ENCODE assay signal across 15 cellular contexts in the genomic region with DNA sequence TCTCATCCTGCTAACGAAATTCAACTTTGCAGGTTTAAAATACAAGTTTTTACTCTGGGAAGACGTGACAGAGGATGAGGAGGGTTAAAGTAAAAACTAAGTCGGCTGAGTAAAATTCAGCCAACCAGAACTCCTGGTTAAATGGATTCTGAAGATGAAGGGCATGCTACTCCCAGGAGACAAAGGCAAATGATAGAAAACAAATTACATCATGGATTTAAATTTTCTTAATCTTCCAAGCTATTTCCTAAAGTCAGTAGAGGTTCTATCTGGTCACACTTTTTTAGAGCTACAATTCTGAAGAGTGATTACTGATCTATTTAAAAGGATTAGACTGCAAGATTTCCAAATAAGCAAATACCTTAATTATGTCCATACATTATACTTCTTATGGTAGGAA. TPM values are rescaled to one million over a fixed set of nuclear protein-coding genes. Genes with fewer than 3 reads are reported as not detected.
DNase-seq lines count a peak whose midpoint lies in the region; FAIRE-seq and TF ChIP-seq lines count a peak whose summit lies in the region.
"Had no signal": no experiment of that assay in that cellular context is flagged by ENCODE, and none has a peak within 500 bp of the region (broad histone marks: within the 10 kb centered on the region; RNA-seq: fewer than 3 reads in every experiment).

No MANE protein-coding gene starts in this region.

- no peak overlapping the region for H3K4me3 Mint-ChIP-seq in activated T-helper 1 cell treated with anti-CD3 and anti-CD28 coated beads, Interleukin-12 subunit alpha, Interleukin-12 subunit beta, Interleukin-2, Interleukin-4 antibody, amounts not matched to agents 30 ng/mL and 10 ng/mL and 1 ng/mL, durations not matched to agents 14 hours and 24 hours and 36 hours
- H3K4me3 Mint-ChIP-seq: CD4-positive, alpha-beta memory T cell had no signal

- H3K27me3 Mint-ChIP-seq in activated T-helper 1 cell treated with anti-CD3 and anti-CD28 coated beads, Interleukin-12 subunit alpha, Interleukin-12 subunit beta, Interleukin-2, Interleukin-4 antibody, amounts not matched to agents 30 ng/mL and 10 ng/mL and 1 ng/mL, durations not matched to agents 14 hours and 24 hours and 36 hours (ENCODE audit: insufficient read depth) = no peaks in the 10 kb centered on the region
- H3K27me3 Mint-ChIP-seq: CD4-positive, alpha-beta memory T cell had no signal

- H3K36me3 Mint-ChIP-seq in activated T-helper 1 cell treated with anti-CD3 and anti-CD28 coated beads, Interleukin-12 subunit alpha, Interleukin-12 subunit beta, Interleukin-2, Interleukin-4 antibody, amounts not matched to agents 30 ng/mL and 10 ng/mL and 1 ng/mL, durations not matched to agents 14 hours and 24 hours and 36 hours (ENCODE audit: low read depth) = peaks cover 32% of the 10 kb centered on the region

- peaks cover 0 to 16% (median 8%) of the 10 kb centered on the region in 6 donors for H3K36me3 ChIP-seq in spleen
- H3K36me3 ChIP-seq: MG63 had no signal

- TF ChIP-seq CTCF in spleen (IDR thresholded peaks at IDR 0.05 in 8 of 11, conservative IDR thresholded peaks at IDR 0.05 in 3 of 11) = no peak

- no peak overlapping the region for H3K27ac ChIP-seq in spleen

- intact Hi-C loops in activated T-helper 1 cell treated with anti-CD3 and anti-CD28 coated beads, Interleukin-12 subunit alpha, Interleukin-12 subunit beta, Interleukin-2, Interleukin-4 antibody, amounts not matched to agents 30 ng/mL and 10 ng/mL and 1 ng/mL, durations not matched to agents 14 hours and 24 hours and 36 hours (cut with micrococcal nuclease) = no loop called here
- intact Hi-C loops in spleen (cut with DNase I; ENCODE audit: low total_unique reads) = no loop called here

- H3K9me3 ChIP-seq in spleen = no peaks in the 10 kb centered on the region
- H3K9me3 ChIP-seq: Caco-2, MG63 had no signal

- FAIRE-seq in GM18507 (lab: Jason Lieb, UNC) = peak; percentile 15
- FAIRE-seq: H54 had no signal

- no peak overlapping the region for H3K27ac Mint-ChIP-seq in activated T-helper 1 cell treated with anti-CD3 and anti-CD28 coated beads, Interleukin-12 subunit alpha, Interleukin-12 subunit beta, Interleukin-2, Interleukin-4 antibody, amounts not matched to agents 30 ng/mL and 10 ng/mL and 1 ng/mL, durations not matched to agents 14 hours and 24 hours and 36 hours
- H3K27ac Mint-ChIP-seq: CD4-positive, alpha-beta memory T cell had no signal

- peaks cover 0 to 39% (median 15%) of the 10 kb centered on the region in 6 donors for H3K4me1 ChIP-seq in spleen
- H3K4me1 ChIP-seq: Caco-2 had no signal

- TF ChIP-seq POLR2A in spleen (IDR thresholded peaks at IDR 0.05) = no peak

- no peak overlapping the region for H3K4me3 ChIP-seq in spleen
- H3K4me3 ChIP-seq: MG63 had no signal

- WGBS in spleen, 5 donors = 68 to 81% (median 79%) methylated on average over 3 of the region's 3 CpGs

- peaks cover 21% of the 10 kb centered on the region for H3K4me1 Mint-ChIP-seq in activated T-helper 1 cell treated with anti-CD3 and anti-CD28 coated beads, Interleukin-12 subunit alpha, Interleukin-12 subunit beta, Interleukin-2, Interleukin-4 antibody, amounts not matched to agents 30 ng/mL and 10 ng/mL and 1 ng/mL, durations not matched to agents 14 hours and 24 hours and 36 hours (ENCODE audit: low read depth)

- H3K9me3 Mint-ChIP-seq in activated T-helper 1 cell treated with anti-CD3 and anti-CD28 coated beads, Interleukin-12 subunit alpha, Interleukin-12 subunit beta, Interleukin-2, Interleukin-4 antibody, amounts not matched to agents 30 ng/mL and 10 ng/mL and 1 ng/mL, durations not matched to agents 14 hours and 24 hours and 36 hours = no peaks in the 10 kb centered on the region
- H3K9me3 Mint-ChIP-seq: CD4-positive, alpha-beta memory T cell had no signal

- no peaks in the 10 kb centered on the region for H3K27me3 ChIP-seq in spleen (replicated peaks in 1 of 7)
- H3K27me3 ChIP-seq: MG63 had no signal

- DNase-seq in GM18507 (ENCODE audit: extremely low spot score, insufficient read length, low read depth) (no peak), NCI-H82 (lab: John Stamatoyannopoulos, UW) (peak; percentile 37), left kidney (ENCODE audit: low read depth, low spot score) (peak; percentile 29), spleen (no peak), NCI-H1105 (lab: John Stamatoyannopoulos, UW) (no peak)
- DNase-seq in activated T-helper 1 cell treated with anti-CD3 and anti-CD28 coated beads, Interleukin-12 subunit alpha, Interleukin-12 subunit beta, Interleukin-2, Interleukin-4 antibody, amounts not matched to agents 30 ng/mL and 10 ng/mL and 1 ng/mL, durations not matched to agents 14 hours and 24 hours and 36 hours (ENCODE audit: low spot score) = no peak
- DNase-seq in activated naive CD4-positive, alpha-beta T cell (lab: John Stamatoyannopoulos, UW) = no peak
- DNase-seq: Caco-2; CD4-positive, alpha-beta memory T cell; MG63; NCI-H1048; NCI-H1436; NCI-H1930; NCI-H69 had no signal

RNA-seq across cellular contexts. Expression of a gene that starts 47.9 kb away (rescaled TPM):
- 50.7 and 51.1 TPM in 2 replicates for total RNA-seq in activated T-helper 1 cell treated with anti-CD3 and anti-CD28 coated beads, Interleukin-12 subunit alpha, Interleukin-12 subunit beta, Interleukin-2, Interleukin-4 antibody, amounts not matched to agents 30 ng/mL and 10 ng/mL and 1 ng/mL, durations not matched to agents 14 hours and 24 hours and 36 hours
- 10 to 100 TPM; 15.9 to 31.6 (median 19.9) TPM for total RNA-seq in spleen
- 1 to 10 TPM; 3.3 to 5.3 (median 4.6) TPM for polyA plus RNA-seq in spleen

Comparison
In these comparisons a context has a peak if more than half of its experiments do, and no peak if none do; other contexts are left out.
1. DNase-seq: peak in NCI-H82 (single experiment) and left kidney (single experiment); none in GM18507 (single experiment), activated T-helper 1 cell treated with anti-CD3 and anti-CD28 coated beads, Interleukin-12 subunit alpha, Interleukin-12 subunit beta, Interleukin-2, Interleukin-4 antibody, amounts not matched to agents 30 ng/mL and 10 ng/mL and 1 ng/mL, durations not matched to agents 14 hours and 24 hours and 36 hours (single experiment), spleen (single experiment), NCI-H1105 (single experiment) and activated naive CD4-positive, alpha-beta T cell (0 of 4).